In genomic region chr15:61232266-61232665, GRCh38 we compare ENCODE assay signal across 32 cellular contexts.
"Had no signal": no experiment of that assay in that cellular context is flagged by ENCODE, and none has a peak within 500 bp of the region (broad histone marks: within the 10 kb centered on the region; RNA-seq: fewer than 3 reads in every experiment).

No MANE protein-coding gene starts in this region.

- DNase-seq: activated CD4-positive, alpha-beta memory T cell treated with anti-CD3 and anti-CD28 coated beads for 36 hours; activated CD4-positive, alpha-beta T cell treated with anti-CD3 and anti-CD28 coated beads for 36 hours; activated CD4-positive, alpha-beta T cell treated with anti-CD3 and anti-CD28 coated beads, Interleukin-2, amount 10 ng/mL, durations not matched to agents 24 days and 14 days; activated CD4-positive, CD25-positive, alpha-beta regulatory T cell; activated CD4-positive, CD25-positive, alpha-beta regulatory T cell treated with anti-CD3 and anti-CD28 coated beads, Interleukin-2, amount 50 U/mL, for 72 hours; activated CD8-positive, alpha-beta memory T cell treated with anti-CD3 and anti-CD28 coated beads, Interleukin-2, amount 10 ng/mL, durations not matched to agents 7 days and 5 days; activated CD8-positive, alpha-beta memory T cell treated with anti-CD3 and anti-CD28 coated beads, Interleukin-2, amount 50 U/mL, for 4 hours; activated CD8-positive, alpha-beta T cell treated with anti-CD3 and anti-CD28 coated beads, Interleukin-2, amount 10 ng/mL, durations not matched to agents 7 days and 5 days; activated effector memory CD4-positive, alpha-beta T cell treated with anti-CD3 and anti-CD28 coated beads, Interleukin-2, amount 50 U/mL, for 16 hours; activated naive CD4-positive, alpha-beta T cell treated with anti-CD3 and anti-CD28 coated beads for 36 hours; activated naive CD8-positive, alpha-beta T cell treated with anti-CD3 and anti-CD28 coated beads for 36 hours; activated naive CD8-positive, alpha-beta T cell treated with anti-CD3 and anti-CD28 coated beads, Interleukin-2, amount 50 U/mL, for 24 hours; activated T-cell treated with anti-CD3 and anti-CD28 coated beads, Interleukin-2, amount 50 U/mL, for 1 hour; activated T-cell treated with anti-CD3 and anti-CD28 coated beads, Interleukin-2, amount 50 U/mL, for 48 hours; adrenal gland; amygdala; aorta; body of pancreas; cortex of kidney; dermis blood vessel endothelial cell; effector CD4-positive, alpha-beta T cell; effector memory CD8-positive, alpha-beta T cell; esophagus squamous epithelium; foreskin melanocyte; T-helper 1 cell; T-helper 17 cell; T1000 had no signal

- H3K27ac ChIP-seq: adrenal gland, body of pancreas, esophagus squamous epithelium, gastroesophageal sphincter had no signal

- H3K9me3 ChIP-seq: adrenal gland, body of pancreas, esophagus squamous epithelium, gastroesophageal sphincter had no signal

- H3K36me3 ChIP-seq: adrenal gland, esophagus squamous epithelium, gastroesophageal sphincter had no signal

- H3K36me3 Mint-ChIP-seq: activated CD4-positive, alpha-beta memory T cell treated with anti-CD3 and anti-CD28 coated beads for 36 hours; activated CD8-positive, alpha-beta memory T cell treated with anti-CD3 and anti-CD28 coated beads, Interleukin-2, amount 10 ng/mL, durations not matched to agents 7 days and 5 days; activated naive CD4-positive, alpha-beta T cell treated with anti-CD3 and anti-CD28 coated beads, Interleukin-2, amount 50 U/mL, for 24 hours; activated naive CD8-positive, alpha-beta T cell treated with anti-CD3 and anti-CD28 coated beads for 36 hours had no signal

- H3K4me3 ChIP-seq: adrenal gland, body of pancreas, esophagus squamous epithelium, gastroesophageal sphincter had no signal

- H3K9me3 Mint-ChIP-seq: activated CD4-positive, alpha-beta memory T cell treated with anti-CD3 and anti-CD28 coated beads for 36 hours; activated naive CD4-positive, alpha-beta T cell treated with anti-CD3 and anti-CD28 coated beads, Interleukin-2, amount 50 U/mL, for 24 hours; activated T-helper 1 cell treated with anti-CD3 and anti-CD28 coated beads, Interleukin-12 subunit alpha, Interleukin-12 subunit beta, Interleukin-2, Interleukin-4 antibody, amounts not matched to agents 30 ng/mL and 10 ng/mL and 1 ng/mL, durations not matched to agents 14 hours and 24 hours and 36 hours; activated T-helper 2 cell treated with anti-CD3 and anti-CD28 coated beads, Interferon-gamma antibody, Interleukin-2, Interleukin-4, amounts not matched to agents 10 μg/mL and 5 μg/mL and 100 μg/mL, durations not matched to agents 14 hours and 24 hours and 36 hours; effector memory CD8-positive, alpha-beta T cell; T-helper 2 cell treated with Interferon-gamma antibody and Interleukin-4, amounts not matched to agents 5 μg/mL and 100 μg/mL, for 36 hours had no signal

- H3K27ac Mint-ChIP-seq: activated CD4-positive, alpha-beta memory T cell treated with anti-CD3 and anti-CD28 coated beads for 36 hours; activated CD4-positive, alpha-beta T cell treated with anti-CD3 and anti-CD28 coated beads for 36 hours; activated CD4-positive, alpha-beta T cell treated with anti-CD3 and anti-CD28 coated beads, Interleukin-2, amount 10 ng/mL, durations not matched to agents 24 days and 14 days; activated CD8-positive, alpha-beta memory T cell treated with anti-CD3 and anti-CD28 coated beads, Interleukin-2, amount 10 ng/mL, durations not matched to agents 7 days and 5 days; activated CD8-positive, alpha-beta T cell treated with anti-CD3 and anti-CD28 coated beads, Interleukin-2, amount 10 ng/mL, durations not matched to agents 7 days and 5 days; activated naive CD4-positive, alpha-beta T cell treated with anti-CD3 and anti-CD28 coated beads for 36 hours; activated naive CD4-positive, alpha-beta T cell treated with anti-CD3 and anti-CD28 coated beads, Interleukin-2, amount 50 U/mL, for 24 hours; activated naive CD8-positive, alpha-beta T cell treated with anti-CD3 and anti-CD28 coated beads for 36 hours; activated naive CD8-positive, alpha-beta T cell treated with anti-CD3 and anti-CD28 coated beads, Interleukin-2, amount 50 U/mL, for 24 hours; activated T-helper 1 cell treated with anti-CD3 and anti-CD28 coated beads, Interleukin-12 subunit alpha, Interleukin-12 subunit beta, Interleukin-2, Interleukin-4 antibody, amounts not matched to agents 30 ng/mL and 10 ng/mL and 1 ng/mL, durations not matched to agents 14 hours and 24 hours and 36 hours; activated T-helper 2 cell treated with anti-CD3 and anti-CD28 coated beads, Interferon-gamma antibody, Interleukin-2, Interleukin-4, amounts not matched to agents 10 μg/mL and 5 μg/mL and 100 μg/mL, durations not matched to agents 14 hours and 24 hours and 36 hours; effector memory CD8-positive, alpha-beta T cell; T-helper 17 cell; T-helper 2 cell treated with Interferon-gamma antibody and Interleukin-4, amounts not matched to agents 5 μg/mL and 100 μg/mL, for 36 hours had no signal

- H3K4me3 Mint-ChIP-seq: activated CD4-positive, alpha-beta memory T cell treated with anti-CD3 and anti-CD28 coated beads for 36 hours; activated CD4-positive, alpha-beta T cell treated with anti-CD3 and anti-CD28 coated beads for 36 hours; activated CD4-positive, alpha-beta T cell treated with anti-CD3 and anti-CD28 coated beads, Interleukin-2, amount 10 ng/mL, durations not matched to agents 24 days and 14 days; activated CD8-positive, alpha-beta memory T cell treated with anti-CD3 and anti-CD28 coated beads, Interleukin-2, amount 10 ng/mL, durations not matched to agents 7 days and 5 days; activated CD8-positive, alpha-beta T cell treated with anti-CD3 and anti-CD28 coated beads, Interleukin-2, amount 10 ng/mL, durations not matched to agents 7 days and 5 days; activated naive CD4-positive, alpha-beta T cell treated with anti-CD3 and anti-CD28 coated beads for 36 hours; activated naive CD4-positive, alpha-beta T cell treated with anti-CD3 and anti-CD28 coated beads, Interleukin-2, amount 50 U/mL, for 24 hours; activated naive CD8-positive, alpha-beta T cell treated with anti-CD3 and anti-CD28 coated beads for 36 hours; activated naive CD8-positive, alpha-beta T cell treated with anti-CD3 and anti-CD28 coated beads, Interleukin-2, amount 50 U/mL, for 24 hours; activated T-helper 1 cell treated with anti-CD3 and anti-CD28 coated beads, Interleukin-12 subunit alpha, Interleukin-12 subunit beta, Interleukin-2, Interleukin-4 antibody, amounts not matched to agents 30 ng/mL and 10 ng/mL and 1 ng/mL, durations not matched to agents 14 hours and 24 hours and 36 hours; effector memory CD8-positive, alpha-beta T cell; T-helper 17 cell; T-helper 2 cell treated with Interferon-gamma antibody and Interleukin-4, amounts not matched to agents 5 μg/mL and 100 μg/mL, for 36 hours had no signal

- H3K27me3 ChIP-seq: adrenal gland, body of pancreas, gastroesophageal sphincter had no signal

- ATAC-seq: activated CD4-positive, alpha-beta T cell treated with anti-CD3 and anti-CD28 coated beads for 36 hours; activated CD8-positive, alpha-beta memory T cell treated with anti-CD3 and anti-CD28 coated beads, Interleukin-2, amount 10 ng/mL, durations not matched to agents 7 days and 5 days; activated CD8-positive, alpha-beta T cell treated with anti-CD3 and anti-CD28 coated beads, Interleukin-2, amount 10 ng/mL, durations not matched to agents 7 days and 5 days; activated naive CD8-positive, alpha-beta T cell treated with anti-CD3 and anti-CD28 coated beads, Interleukin-2, amount 50 U/mL, for 24 hours; body of pancreas; effector memory CD8-positive, alpha-beta T cell; gastroesophageal sphincter; T-helper 17 cell had no signal
